Comparison of ENCODE assay signal across 1 cellular context in genomic region chr5:177427211-177427822, GRCh38.
TF ChIP-seq lines count a peak whose summit lies in the region.

No MANE protein-coding gene starts in this region.

TF ChIP-seq in HEK293, 187 proteins besides CTCF, POLR2A, EP300 and RAD21 (continued from another document):
- no peak for TF ChIP-seq ZNF624 (tag by site-specific recombination; IDR thresholded peaks at IDR 0.05)
- no peak for TF ChIP-seq ZNF19 (tag by site-specific recombination; IDR thresholded peaks at IDR 0.05; ENCODE audit: low read depth)
- TF ChIP-seq ZXDB (tag by site-specific recombination; IDR thresholded peaks at IDR 0.05): peak; percentile 40; the same call in 1 of the 2 replicates
- TF ChIP-seq, protein P1, sequence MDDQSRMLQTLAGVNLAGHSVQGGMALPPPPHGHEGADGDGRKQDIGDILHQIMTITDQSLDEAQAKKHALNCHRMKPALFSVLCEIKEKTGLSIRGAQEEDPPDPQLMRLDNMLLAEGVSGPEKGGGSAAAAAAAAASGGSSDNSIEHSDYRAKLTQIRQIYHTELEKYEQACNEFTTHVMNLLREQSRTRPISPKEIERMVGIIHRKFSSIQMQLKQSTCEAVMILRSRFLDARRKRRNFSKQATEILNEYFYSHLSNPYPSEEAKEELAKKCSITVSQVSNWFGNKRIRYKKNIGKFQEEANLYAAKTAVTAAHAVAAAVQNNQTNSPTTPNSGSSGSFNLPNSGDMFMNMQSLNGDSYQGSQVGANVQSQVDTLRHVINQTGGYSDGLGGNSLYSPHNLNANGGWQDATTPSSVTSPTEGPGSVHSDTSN (CRISPR knock-in tag; IDR thresholded peaks at IDR 0.05): no peak
- TF ChIP-seq ZBTB20 (tag by site-specific recombination; IDR thresholded peaks at IDR 0.05): no peak
- TF ChIP-seq, protein P2, sequence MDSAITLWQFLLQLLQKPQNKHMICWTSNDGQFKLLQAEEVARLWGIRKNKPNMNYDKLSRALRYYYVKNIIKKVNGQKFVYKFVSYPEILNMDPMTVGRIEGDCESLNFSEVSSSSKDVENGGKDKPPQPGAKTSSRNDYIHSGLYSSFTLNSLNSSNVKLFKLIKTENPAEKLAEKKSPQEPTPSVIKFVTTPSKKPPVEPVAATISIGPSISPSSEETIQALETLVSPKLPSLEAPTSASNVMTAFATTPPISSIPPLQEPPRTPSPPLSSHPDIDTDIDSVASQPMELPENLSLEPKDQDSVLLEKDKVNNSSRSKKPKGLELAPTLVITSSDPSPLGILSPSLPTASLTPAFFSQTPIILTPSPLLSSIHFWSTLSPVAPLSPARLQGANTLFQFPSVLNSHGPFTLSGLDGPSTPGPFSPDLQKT (IDR thresholded peaks at IDR 0.05; ENCODE audit: borderline replicate concordance, low read depth, low read length): no peak
- no peak for TF ChIP-seq ZBTB21 (tag by site-specific recombination; IDR thresholded peaks at IDR 0.05)
- TF ChIP-seq ZNF433 (tag by site-specific recombination; IDR thresholded peaks at IDR 0.05; ENCODE audit: low read depth): no peak
- TF ChIP-seq GLIS2 (tag by site-specific recombination; IDR thresholded peaks at IDR 0.05): peak; percentile 59; the same call in 1 of the 2 replicates
- no peak for TF ChIP-seq ZBTB48 (tag by site-specific recombination; IDR thresholded peaks at IDR 0.05)
- TF ChIP-seq ZNF148 (tag by site-specific recombination; IDR thresholded peaks at IDR 0.05; ENCODE audit: borderline replicate concordance): no peak
- TF ChIP-seq ZEB2 (tag by site-specific recombination; IDR thresholded peaks at IDR 0.05): 0 out of 2 replicates have a peak, but pooled peaks have one; percentile 5
- TF ChIP-seq BCL11B (tag by site-specific recombination; IDR thresholded peaks at IDR 0.05; ENCODE audit: low read depth): 0 out of 2 replicates have a peak, but pooled peaks have one; percentile 6
- TF ChIP-seq, protein P3, sequence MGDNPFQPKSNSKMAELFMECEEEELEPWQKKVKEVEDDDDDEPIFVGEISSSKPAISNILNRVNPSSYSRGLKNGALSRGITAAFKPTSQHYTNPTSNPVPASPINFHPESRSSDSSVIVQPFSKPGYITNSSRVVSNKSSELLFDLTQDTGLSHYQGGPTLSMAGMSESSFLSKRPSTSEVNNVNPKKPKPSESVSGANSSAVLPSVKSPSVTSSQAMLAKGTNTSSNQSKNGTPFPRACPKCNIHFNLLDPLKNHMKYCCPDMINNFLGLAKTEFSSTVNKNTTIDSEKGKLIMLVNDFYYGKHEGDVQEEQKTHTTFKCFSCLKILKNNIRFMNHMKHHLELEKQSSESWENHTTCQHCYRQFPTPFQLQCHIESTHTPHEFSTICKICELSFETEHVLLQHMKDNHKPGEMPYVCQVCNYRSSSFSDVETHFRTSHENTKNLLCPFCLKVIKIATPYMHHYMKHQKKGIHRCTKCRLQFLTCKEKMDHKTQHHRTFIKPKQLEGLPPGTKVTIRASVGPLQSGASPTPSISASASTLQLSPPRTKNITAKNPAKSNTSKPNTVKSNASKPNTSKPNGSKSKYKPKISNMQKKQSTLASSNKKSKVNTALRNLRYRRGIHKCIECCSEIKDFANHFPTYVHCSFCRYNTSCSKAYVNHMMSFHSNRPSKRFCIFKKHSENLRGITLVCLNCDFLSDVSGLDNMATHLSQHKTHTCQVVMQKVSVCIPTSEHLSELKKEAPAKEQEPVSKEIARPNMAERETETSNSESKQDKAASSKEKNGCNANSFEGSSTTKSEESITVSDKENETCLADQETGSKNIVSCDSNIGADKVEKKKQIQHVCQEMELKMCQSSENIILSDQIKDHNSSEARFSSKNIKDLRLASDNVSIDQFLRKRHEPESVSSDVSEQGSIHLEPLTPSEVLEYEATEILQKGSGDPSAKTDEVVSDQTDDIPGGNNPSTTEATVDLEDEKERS (tag by site-specific recombination; IDR thresholded peaks at IDR 0.05): no peak
- no peak for TF ChIP-seq ZBTB8A (tag by site-specific recombination; IDR thresholded peaks at IDR 0.05)
- TF ChIP-seq, protein P4, sequence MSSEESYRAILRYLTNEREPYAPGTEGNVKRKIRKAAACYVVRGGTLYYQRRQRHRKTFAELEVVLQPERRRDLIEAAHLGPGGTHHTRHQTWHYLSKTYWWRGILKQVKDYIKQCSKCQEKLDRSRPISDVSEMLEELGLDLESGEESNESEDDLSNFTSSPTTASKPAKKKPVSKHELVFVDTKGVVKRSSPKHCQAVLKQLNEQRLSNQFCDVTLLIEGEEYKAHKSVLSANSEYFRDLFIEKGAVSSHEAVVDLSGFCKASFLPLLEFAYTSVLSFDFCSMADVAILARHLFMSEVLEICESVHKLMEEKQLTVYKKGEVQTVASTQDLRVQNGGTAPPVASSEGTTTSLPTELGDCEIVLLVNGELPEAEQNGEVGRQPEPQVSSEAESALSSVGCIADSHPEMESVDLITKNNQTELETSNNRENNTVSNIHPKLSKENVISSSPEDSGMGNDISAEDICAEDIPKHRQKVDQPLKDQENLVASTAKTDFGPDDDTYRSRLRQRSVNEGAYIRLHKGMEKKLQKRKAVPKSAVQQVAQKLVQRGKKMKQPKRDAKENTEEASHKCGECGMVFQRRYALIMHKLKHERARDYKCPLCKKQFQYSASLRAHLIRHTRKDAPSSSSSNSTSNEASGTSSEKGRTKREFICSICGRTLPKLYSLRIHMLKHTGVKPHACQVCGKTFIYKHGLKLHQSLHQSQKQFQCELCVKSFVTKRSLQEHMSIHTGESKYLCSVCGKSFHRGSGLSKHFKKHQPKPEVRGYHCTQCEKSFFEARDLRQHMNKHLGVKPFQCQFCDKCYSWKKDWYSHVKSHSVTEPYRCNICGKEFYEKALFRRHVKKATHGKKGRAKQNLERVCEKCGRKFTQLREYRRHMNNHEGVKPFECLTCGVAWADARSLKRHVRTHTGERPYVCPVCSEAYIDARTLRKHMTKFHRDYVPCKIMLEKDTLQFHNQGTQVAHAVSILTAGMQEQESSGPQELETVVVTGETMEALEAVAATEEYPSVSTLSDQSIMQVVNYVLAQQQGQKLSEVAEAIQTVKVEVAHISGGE (tag by site-specific recombination; conservative IDR thresholded peaks at IDR 0.05; ENCODE audit: low read depth): 0 out of 2 replicates have a peak, but pooled peaks have one; percentile 17
- TF ChIP-seq MZF1 (tag by site-specific recombination; IDR thresholded peaks at IDR 0.05; ENCODE audit: borderline replicate concordance): no peak
- TF ChIP-seq, protein P5, sequence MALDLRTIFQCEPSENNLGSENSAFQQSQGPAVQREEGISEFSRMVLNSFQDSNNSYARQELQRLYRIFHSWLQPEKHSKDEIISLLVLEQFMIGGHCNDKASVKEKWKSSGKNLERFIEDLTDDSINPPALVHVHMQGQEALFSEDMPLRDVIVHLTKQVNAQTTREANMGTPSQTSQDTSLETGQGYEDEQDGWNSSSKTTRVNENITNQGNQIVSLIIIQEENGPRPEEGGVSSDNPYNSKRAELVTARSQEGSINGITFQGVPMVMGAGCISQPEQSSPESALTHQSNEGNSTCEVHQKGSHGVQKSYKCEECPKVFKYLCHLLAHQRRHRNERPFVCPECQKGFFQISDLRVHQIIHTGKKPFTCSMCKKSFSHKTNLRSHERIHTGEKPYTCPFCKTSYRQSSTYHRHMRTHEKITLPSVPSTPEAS (tag by site-specific recombination; IDR thresholded peaks at IDR 0.05): no peak
- no peak for TF ChIP-seq YY2 (tag by site-specific recombination; IDR thresholded peaks at IDR 0.05)
- no peak for TF ChIP-seq ZBTB7A (tag by site-specific recombination; IDR thresholded peaks at IDR 0.05; ENCODE audit: low read depth)
- no peak for TF ChIP-seq ZNF777 (tag by site-specific recombination; IDR thresholded peaks at IDR 0.05; ENCODE audit: borderline replicate concordance)
- TF ChIP-seq ZNF335 (tag by site-specific recombination; conservative IDR thresholded peaks at IDR 0.05): peak; percentile 47; the same call in 1 of the 2 replicates
- TF ChIP-seq WT1 (tag by site-specific recombination; IDR thresholded peaks at IDR 0.05): no peak
- TF ChIP-seq, protein P6, sequence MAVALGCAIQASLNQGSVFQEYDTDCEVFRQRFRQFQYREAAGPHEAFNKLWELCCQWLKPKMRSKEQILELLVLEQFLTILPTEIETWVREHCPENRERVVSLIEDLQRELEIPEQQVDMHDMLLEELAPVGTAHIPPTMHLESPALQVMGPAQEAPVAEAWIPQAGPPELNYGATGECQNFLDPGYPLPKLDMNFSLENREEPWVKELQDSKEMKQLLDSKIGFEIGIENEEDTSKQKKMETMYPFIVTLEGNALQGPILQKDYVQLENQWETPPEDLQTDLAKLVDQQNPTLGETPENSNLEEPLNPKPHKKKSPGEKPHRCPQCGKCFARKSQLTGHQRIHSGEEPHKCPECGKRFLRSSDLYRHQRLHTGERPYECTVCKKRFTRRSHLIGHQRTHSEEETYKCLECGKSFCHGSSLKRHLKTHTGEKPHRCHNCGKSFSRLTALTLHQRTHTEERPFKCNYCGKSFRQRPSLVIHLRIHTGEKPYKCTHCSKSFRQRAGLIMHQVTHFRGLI (tag by site-specific recombination; IDR thresholded peaks at IDR 0.05): no peak
